ENCODE assay signal across 12 cellular contexts in the genomic region with DNA sequence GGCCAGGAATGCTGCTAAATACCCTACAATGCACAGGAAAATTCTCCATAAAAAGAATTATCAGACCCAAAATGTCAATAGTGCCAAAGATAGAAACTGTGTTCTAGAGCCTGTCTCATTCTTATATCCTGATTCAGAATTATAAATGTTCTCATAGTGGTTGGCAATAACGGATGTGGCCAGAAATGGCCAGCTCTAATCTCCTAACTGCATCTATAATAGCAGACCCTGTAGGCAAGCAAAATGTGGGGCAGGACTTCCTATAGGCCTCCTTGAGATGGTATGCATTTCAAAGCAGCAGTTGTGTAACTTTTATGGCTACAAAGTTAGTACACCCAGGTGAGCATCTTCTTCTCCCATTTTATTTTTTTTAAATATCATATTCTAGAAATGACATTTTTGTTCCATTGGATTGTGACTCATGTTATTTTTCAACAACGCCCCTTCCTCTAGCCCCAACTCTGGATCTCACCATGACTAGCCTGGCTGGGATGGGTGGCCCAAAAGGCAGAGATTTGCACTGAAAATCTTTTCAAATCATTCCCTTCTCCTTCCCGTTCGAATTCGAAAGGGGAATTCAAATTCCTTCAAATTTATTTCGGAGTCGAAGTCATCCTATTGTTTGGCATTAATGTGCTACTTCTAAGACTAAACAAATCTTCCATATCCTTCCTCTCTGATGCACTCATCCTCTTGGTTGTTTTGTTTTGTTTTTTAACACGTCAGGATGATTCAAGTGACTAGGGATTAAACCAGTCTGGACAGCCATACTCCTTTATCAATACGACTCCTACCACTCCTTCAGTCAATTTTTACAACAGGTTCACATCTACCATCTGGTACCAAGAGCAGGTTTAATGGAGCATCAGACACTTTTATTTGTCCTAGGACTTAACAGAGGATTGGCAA.
DNase-seq lines count a peak whose midpoint lies in the region; ATAC-seq, FAIRE-seq and TF ChIP-seq lines count a peak whose summit lies in the region.
"Had no signal": no experiment of that assay in that cellular context is flagged by ENCODE, and none has a peak within 500 bp of the region (broad histone marks: within the 10 kb centered on the region; RNA-seq: fewer than 3 reads in every experiment).

No MANE protein-coding gene starts in this region.

- H3K9ac ChIP-seq in endothelial cell of umbilical vein (replicated peaks; ENCODE audit: extremely low read depth, insufficient read depth, low read length): peak overlapping the region; percentile 69

- H3K36me3 ChIP-seq in endothelial cell of umbilical vein (ENCODE audit: control insufficient read depth in 2 of 2, extremely low read depth in 1 of 2, insufficient read depth in 2 of 2, low read length in 2 of 2): no peaks in the 10 kb centered on the region
- H3K36me3 ChIP-seq: esophagus muscularis mucosa, left lung had no signal

- H3K9me1 ChIP-seq in endothelial cell of umbilical vein (replicated peaks; ENCODE audit: control insufficient read depth, extremely low read depth, insufficient read depth, low read length): no peaks in the 10 kb centered on the region

- TF ChIP-seq CTCF in endothelial cell of umbilical vein (IDR thresholded peaks at IDR 0.05; ENCODE audit: extremely low read depth in 1 of 2, insufficient read depth in 1 of 2, low read depth in 1 of 2, low read length in 2 of 2): no peak

- no peaks in the 10 kb centered on the region for H3K9me3 ChIP-seq in endothelial cell of umbilical vein (replicated peaks; ENCODE audit: control insufficient read depth, insufficient read depth, low read length)
- H3K9me3 ChIP-seq: esophagus muscularis mucosa, left lung had no signal

- peak overlapping the region in 1 of 3 experiments; percentile 42 for H3K4me3 ChIP-seq in endothelial cell of umbilical vein (replicated peaks in 1 of 3; ENCODE audit: insufficient read depth in 1 of 3, low read depth in 1 of 3, low read length in 3 of 3)
- H3K4me3 ChIP-seq: esophagus muscularis mucosa, left lung had no signal

- CTCF ChIA-PET in endothelial cell of umbilical vein (lab: Charles Lee): interaction anchor here (0.9 to 2.5 kb wide), 11 partner anchors 8 to 195 kb away, joined by 3 to 11 read pairs (median 5); no protein-coding TSS in a partner anchor

- H3K27me3 ChIP-seq in endothelial cell of umbilical vein (ENCODE audit: control insufficient read depth in 2 of 2, insufficient read depth in 2 of 2, low read length in 2 of 2): no peaks in the 10 kb centered on the region
- H3K27me3 ChIP-seq: esophagus muscularis mucosa, left lung had no signal

- H4K20me1 ChIP-seq in endothelial cell of umbilical vein (replicated peaks; ENCODE audit: control insufficient read depth, extremely low read depth, insufficient read depth, low read length): no peaks in the 10 kb centered on the region

- H3K27ac ChIP-seq in endothelial cell of umbilical vein (ENCODE audit: insufficient read depth, low read depth, low read length): peak overlapping the region; percentile 94
- H3K27ac ChIP-seq: esophagus muscularis mucosa had no signal

- peak; percentile 49 for TF ChIP-seq POLR2A in endothelial cell of umbilical vein (IDR thresholded peaks at IDR 0.05; ENCODE audit: low read depth, low read length)

- peak overlapping the region; percentile 77 for H2AFZ ChIP-seq in endothelial cell of umbilical vein (ENCODE audit: low read depth, low read length)

- intact Hi-C loops in endothelial cell of umbilical vein (cut with micrococcal nuclease): loop anchor here (1.0 to 2.0 kb wide), 5 partner anchors 67 to 290 kb away; no protein-coding TSS in a partner anchor

- TSS peak; percentile 85 for BruUV-seq in endothelial cell of umbilical vein (replicated peaks; lab: Mats Ljungman, UMichigan)

- no peaks in the 10 kb centered on the region for H3K79me2 ChIP-seq in endothelial cell of umbilical vein (ENCODE audit: control insufficient read depth, insufficient read depth, low read length)

- DNase-seq in Daoy (ENCODE audit: low read depth) (peak; percentile 29), NOMO-1 treated with DMSO at 0.1 percent for 48 hours (lab: John Stamatoyannopoulos, UW; ENCODE audit: unreplicated experiment) (peak; percentile 50), endothelial cell of umbilical vein (ENCODE audit: low read depth, low spot score) (peak; percentile 61), HuH-7 (ENCODE audit: low spot score) (no peak), NCI-H1436 (lab: John Stamatoyannopoulos, UW) (no peak), T-helper 9 cell (no peak)
- DNase-seq: anterior cingulate cortex, left lung, retina had no signal

- peaks cover 34% of the 10 kb centered on the region for H3K4me1 ChIP-seq in endothelial cell of umbilical vein (ENCODE audit: control insufficient read depth, extremely low read depth, insufficient read depth, low read length)
- H3K4me1 ChIP-seq: esophagus muscularis mucosa had no signal

- FAIRE-seq in endothelial cell of umbilical vein (lab: Jason Lieb, UNC): peak; percentile 75

- ATAC-seq in GM21717 (IDR thresholded peaks at IDR 0.05; ENCODE audit: unreplicated experiment): peak; percentile 18
- ATAC-seq in GM21367 (IDR thresholded peaks at IDR 0.05; ENCODE audit: unreplicated experiment): no peak

- POLR2A ChIA-PET in endothelial cell of umbilical vein (lab: Charles Lee): no interaction called here

- H3K4me2 ChIP-seq in endothelial cell of umbilical vein (ENCODE audit: insufficient read depth, low read length): peak overlapping the region; percentile 88

- dilution Hi-C loops in endothelial cell of umbilical vein (cut with MboI; ENCODE audit: extremely low pct_ligation_motif_present, low sequenced_read_pairs): no loop called here

TF ChIP-seq in endothelial cell of umbilical vein, 7 proteins besides CTCF, POLR2A, EP300 and RAD21:
- peak; percentile 34 for TF ChIP-seq FOS (IDR thresholded peaks at IDR 0.05; ENCODE audit: borderline replicate concordance, insufficient read depth, low read length)
- TF ChIP-seq, protein P1, sequence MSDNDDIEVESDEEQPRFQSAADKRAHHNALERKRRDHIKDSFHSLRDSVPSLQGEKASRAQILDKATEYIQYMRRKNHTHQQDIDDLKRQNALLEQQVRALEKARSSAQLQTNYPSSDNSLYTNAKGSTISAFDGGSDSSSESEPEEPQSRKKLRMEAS (IDR thresholded peaks at IDR 0.05; ENCODE audit: insufficient read depth, insufficient read length): no peak
- TF ChIP-seq JUN (IDR thresholded peaks at IDR 0.05; ENCODE audit: borderline replicate concordance, insufficient read depth, insufficient read length, low read depth): peak; percentile 2
- TF ChIP-seq POLR2AphosphoS5 (IDR thresholded peaks at IDR 0.05; ENCODE audit: insufficient read depth, low read depth, low read length): peak; percentile 34
- TF ChIP-seq EZH2 (IDR thresholded peaks at IDR 0.05; ENCODE audit: borderline replicate concordance, low read depth, low read length, severe bottlenecking): no peak
- TF ChIP-seq GATA2 (IDR thresholded peaks at IDR 0.05; ENCODE audit: insufficient read depth, insufficient read length, low read depth, low read length): peak; percentile 85

Comparison
In these comparisons a context has a peak if more than half of its experiments do, and no peak if none do; other contexts are left out.
1. DNase-seq: peak in Daoy (single experiment), NOMO-1 treated with DMSO at 0.1 percent for 48 hours (single experiment) and endothelial cell of umbilical vein (single experiment); none in HuH-7 (single experiment), NCI-H1436 (single experiment) and T-helper 9 cell (single experiment).